ENCODE assay signal across 22 cellular contexts in genomic region chr10:95545981-95546380, GRCh38. TPM values are rescaled to one million over a fixed set of nuclear protein-coding genes. Genes with fewer than 3 reads are reported as not detected.
DNase-seq lines count a peak whose midpoint lies in the region; ATAC-seq and TF ChIP-seq lines count a peak whose summit lies in the region.
"Had no signal": no experiment of that assay in that cellular context is flagged by ENCODE, and none has a peak within 500 bp of the region (broad histone marks: within the 10 kb centered on the region; RNA-seq: fewer than 3 reads in every experiment).

No MANE protein-coding gene starts in this region.

- intact Hi-C loops in gastrocnemius medialis (cut with DNase I; ENCODE audit: low total_unique reads) = no loop called here

- TF ChIP-seq POLR2A in gastrocnemius medialis (IDR thresholded peaks at IDR 0.05) = no peak

- H3K4me1 ChIP-seq in SJCRH30 (peaks cover 31% of the 10 kb centered on the region), gastrocnemius medialis (peaks cover 84 to 92% of the 10 kb centered on the region in 2 donors)
- H3K4me1 ChIP-seq in effector memory CD4-positive, alpha-beta T cell (ENCODE audit: control insufficient read depth, insufficient read depth, low read length, poor library complexity, severe bottlenecking) = no peaks in the 10 kb centered on the region

- H3K27ac ChIP-seq in SJCRH30 (peak overlapping the region; percentile 100), gastrocnemius medialis (peak overlapping the region in 3 of 4 donors; percentile 66 to 76 (median 71))
- no peak overlapping the region for H3K27ac ChIP-seq in effector memory CD4-positive, alpha-beta T cell (ENCODE audit: insufficient read depth, low read length, poor library complexity, severe bottlenecking)

- H3K4me1 Mint-ChIP-seq in brain = peaks cover 66% of the 10 kb centered on the region
- peaks cover 51% of the 10 kb centered on the region for H3K4me1 Mint-ChIP-seq in glutamatergic neuron (ENCODE audit: low read depth, unreplicated experiment)
- H3K4me1 Mint-ChIP-seq: CD4-positive, CD25-positive, alpha-beta regulatory T cell; IgD-negative memory B cell had no signal

- no peak overlapping the region for H3K4me3 ChIP-seq in SJCRH30
- H3K4me3 ChIP-seq in gastrocnemius medialis = no peak overlapping the region
- H3K4me3 ChIP-seq in effector memory CD4-positive, alpha-beta T cell (ENCODE audit: insufficient read depth, low read depth, low read length, poor library complexity, severe bottlenecking) = no peak overlapping the region
- H3K4me3 ChIP-seq: GM12878 had no signal

- no peaks in the 10 kb centered on the region for H3K36me3 ChIP-seq in SJCRH30
- no peaks in the 10 kb centered on the region for H3K36me3 ChIP-seq in gastrocnemius medialis
- no peaks in the 10 kb centered on the region for H3K36me3 ChIP-seq in effector memory CD4-positive, alpha-beta T cell (ENCODE audit: control insufficient read depth, insufficient read depth, low read length)

- TF ChIP-seq CTCF in brain (conservative IDR thresholded peaks at IDR 0.05) (no peak), glutamatergic neuron (IDR thresholded peaks at IDR 0.05; ENCODE audit: partially characterized antibody, unreplicated experiment) (no peak), gastrocnemius medialis (IDR thresholded peaks at IDR 0.05 in 4 of 5, conservative IDR thresholded peaks at IDR 0.05 in 1 of 5) (no peak)

- no peaks in the 10 kb centered on the region for H3K9me3 ChIP-seq in SJCRH30 (replicated peaks)
- H3K9me3 ChIP-seq in gastrocnemius medialis = no peaks in the 10 kb centered on the region
- no peaks in the 10 kb centered on the region for H3K9me3 ChIP-seq in effector memory CD4-positive, alpha-beta T cell (ENCODE audit: control insufficient read depth, low read length)

- in situ Hi-C loops in gastrocnemius medialis (cut with MboI; ENCODE audit: low sequenced_read_pairs in 4 of 4) = no loop called here

- H3K9me3 Mint-ChIP-seq in brain (peaks cover 0 to 9% (median 4%) of the 10 kb centered on the region in 5 experiments), glutamatergic neuron (ENCODE audit: unreplicated experiment) (peaks cover 5% of the 10 kb centered on the region)
- H3K9me3 Mint-ChIP-seq: IgD-negative memory B cell had no signal

- H3K27me3 Mint-ChIP-seq in brain (peaks cover 3% of the 10 kb centered on the region), glutamatergic neuron (ENCODE audit: unreplicated experiment) (peaks cover 6% of the 10 kb centered on the region)

- H3K27me3 ChIP-seq in SJCRH30 = no peaks in the 10 kb centered on the region
- no peaks in the 10 kb centered on the region for H3K27me3 ChIP-seq in gastrocnemius medialis
- H3K27me3 ChIP-seq in effector memory CD4-positive, alpha-beta T cell (replicated peaks; ENCODE audit: control insufficient read depth, insufficient read depth, low read length, poor library complexity, severe bottlenecking) = no peaks in the 10 kb centered on the region

- H3K27ac Mint-ChIP-seq in brain (peak overlapping the region in 3 of 5 experiments; percentile 40 to 88 (median 58)), glutamatergic neuron (ENCODE audit: unreplicated experiment) (peak overlapping the region; percentile 40)
- H3K27ac Mint-ChIP-seq: CD4-positive, CD25-positive, alpha-beta regulatory T cell; IgD-negative memory B cell had no signal

- DNase-seq in SJCRH30 = no peak
- DNase-seq in glutamatergic neuron = no peak
- DNase-seq in gastrocnemius medialis = no peak
- no peak for DNase-seq in effector memory CD4-positive, alpha-beta T cell
- DNase-seq in NCI-H446 treated with DMSO at 0.1 percent for 48 hours (lab: John Stamatoyannopoulos, UW) = no peak
- DNase-seq: CD4-positive, CD25-positive, alpha-beta regulatory T cell; COR-L47; DMS 273 treated with DMSO at 0.1 percent for 48 hours; DMS79 treated with DMSO at 0.1 percent for 48 hours; H7; MV-4-11; NCI-H1694; NCI-H2081; NCI-H2171 treated with DMSO at 0.1 percent for 48 hours; NCI-H446; NCI-H526 treated with DMSO at 0.1 percent for 48 hours; OCI-M1; SHP77 had no signal

- H3K4me3 Mint-ChIP-seq in brain (no peak overlapping the region), glutamatergic neuron (ENCODE audit: unreplicated experiment) (peak overlapping the region; percentile 28)
- H3K4me3 Mint-ChIP-seq: CD4-positive, CD25-positive, alpha-beta regulatory T cell; IgD-negative memory B cell had no signal

- peaks cover 7% of the 10 kb centered on the region for H3K36me3 Mint-ChIP-seq in brain
- H3K36me3 Mint-ChIP-seq in glutamatergic neuron (ENCODE audit: unreplicated experiment) = peaks cover 7% of the 10 kb centered on the region

- ATAC-seq in gastrocnemius medialis (no peak), GM18858 (IDR thresholded peaks at IDR 0.05; ENCODE audit: unreplicated experiment) (no peak)
- ATAC-seq: GM12878 had no signal

RNA-seq across cellular contexts. Expression of gene SORBS1, which starts 15.2 kb away (rescaled TPM):
- total RNA-seq in SJCRH30 (2014; rRNA removed; shearing (Covaris generic)) = 12.8 and 17.1 TPM in 2 replicates
- 21.1 TPM for polyA plus RNA-seq in brain (ENCODE audit: insufficient read depth, low read depth, low replicate concordance)
- total RNA-seq in glutamatergic neuron (ENCODE audit: unreplicated experiment) (221 TPM), gastrocnemius medialis (100 to 1,000 TPM; 146 to 331 (median 186) TPM)
